ENCODE assay signal across 26 cellular contexts in the genomic region with DNA sequence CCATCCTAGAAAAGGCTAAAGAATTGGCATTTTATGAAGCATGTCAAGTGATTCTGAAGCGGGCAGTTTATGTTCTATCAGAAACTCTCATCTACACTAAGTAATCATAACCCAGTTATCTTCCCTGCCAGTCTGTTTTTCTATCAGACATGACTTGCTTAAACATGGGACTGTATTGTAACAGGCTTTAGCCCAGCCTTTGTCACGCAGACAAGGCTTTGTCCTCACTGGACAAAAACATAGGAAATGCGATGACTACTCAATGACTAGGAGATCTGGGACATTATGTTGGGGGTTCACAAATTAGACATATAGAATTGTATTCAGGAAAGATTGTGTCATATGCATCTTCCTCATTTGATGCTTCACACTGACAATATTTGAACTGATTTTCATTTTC.
"Had no signal": no experiment of that assay in that cellular context is flagged by ENCODE, and none has a peak within 500 bp of the region (broad histone marks: within the 10 kb centered on the region; RNA-seq: fewer than 3 reads in every experiment).

No MANE protein-coding gene starts in this region.

- H3K36me3 Mint-ChIP-seq: activated naive CD4-positive, alpha-beta T cell treated with anti-CD3 and anti-CD28 coated beads, Interleukin-2, amount 50 U/mL, for 72 hours; WTC11 had no signal

- ATAC-seq: activated CD4-positive, alpha-beta T cell treated with anti-CD3 and anti-CD28 coated beads for 36 hours; activated CD4-positive, CD25-positive, alpha-beta regulatory T cell treated with anti-CD3 and anti-CD28 coated beads, Interleukin-2, amount 50 U/mL, for 24 hours; activated CD8-positive, alpha-beta T cell treated with anti-CD3 and anti-CD28 coated beads, Interleukin-2, amount 10 ng/mL, durations not matched to agents 7 days and 5 days; activated naive CD4-positive, alpha-beta T cell treated with anti-CD3 and anti-CD28 coated beads, Interleukin-2, amount 50 U/mL, for 72 hours; activated T-cell treated with anti-CD3 and anti-CD28 coated beads, Interleukin-2, amount 50 U/mL, for 4 hours; body of pancreas had no signal

- H3K9me3 ChIP-seq: adrenal gland, body of pancreas, breast epithelium, MG63, SJCRH30, SK-N-SH had no signal

- H3K4me1 Mint-ChIP-seq: activated CD4-positive, alpha-beta T cell treated with anti-CD3 and anti-CD28 coated beads for 36 hours; activated CD4-positive, alpha-beta T cell treated with anti-CD3 and anti-CD28 coated beads, Interleukin-2, amount 10 ng/mL, durations not matched to agents 7 days and 5 days had no signal

- H3K9ac ChIP-seq: SK-N-SH had no signal

- H3K4me3 ChIP-seq: adrenal gland, body of pancreas, breast epithelium, MG63, SJCRH30 had no signal

- H3K4me2 ChIP-seq: SK-N-SH had no signal

- H3K27ac Mint-ChIP-seq: activated CD4-positive, alpha-beta T cell treated with anti-CD3 and anti-CD28 coated beads for 36 hours; activated CD4-positive, alpha-beta T cell treated with anti-CD3 and anti-CD28 coated beads, Interleukin-2, amount 10 ng/mL, durations not matched to agents 7 days and 5 days; activated CD8-positive, alpha-beta T cell treated with anti-CD3 and anti-CD28 coated beads, Interleukin-2, amount 10 ng/mL, durations not matched to agents 7 days and 5 days; activated naive CD4-positive, alpha-beta T cell treated with anti-CD3 and anti-CD28 coated beads for 36 hours; activated naive CD4-positive, alpha-beta T cell treated with anti-CD3 and anti-CD28 coated beads, Interleukin-2, amount 50 U/mL, for 72 hours; activated T-helper 1 cell treated with anti-CD3 and anti-CD28 coated beads, Interleukin-12 subunit alpha, Interleukin-12 subunit beta, Interleukin-2, Interleukin-4 antibody, amounts not matched to agents 30 ng/mL and 10 ng/mL and 1 ng/mL, durations not matched to agents 14 hours and 24 hours and 36 hours; T-helper 1 cell treated with Interleukin-12 subunit alpha and Interleukin-12 subunit beta and Interleukin-4 antibody, amounts not matched to agents 30 μg/mL and 1 μg/mL, for 36 hours; T-helper 2 cell treated with Interferon-gamma antibody and Interleukin-4, amounts not matched to agents 5 μg/mL and 100 μg/mL, for 36 hours; WTC11 had no signal

- H3K4me3 Mint-ChIP-seq: activated CD4-positive, alpha-beta T cell treated with anti-CD3 and anti-CD28 coated beads for 36 hours; activated CD4-positive, alpha-beta T cell treated with anti-CD3 and anti-CD28 coated beads, Interleukin-2, amount 10 ng/mL, durations not matched to agents 7 days and 5 days; activated CD8-positive, alpha-beta T cell treated with anti-CD3 and anti-CD28 coated beads, Interleukin-2, amount 10 ng/mL, durations not matched to agents 7 days and 5 days; activated naive CD4-positive, alpha-beta T cell treated with anti-CD3 and anti-CD28 coated beads for 36 hours; activated T-cell treated with anti-CD3 and anti-CD28 coated beads, Interleukin-2, amount 50 U/mL, for 4 hours; activated T-helper 1 cell treated with anti-CD3 and anti-CD28 coated beads, Interleukin-12 subunit alpha, Interleukin-12 subunit beta, Interleukin-2, Interleukin-4 antibody, amounts not matched to agents 30 ng/mL and 10 ng/mL and 1 ng/mL, durations not matched to agents 14 hours and 24 hours and 36 hours; T-helper 1 cell treated with Interleukin-12 subunit alpha and Interleukin-12 subunit beta and Interleukin-4 antibody, amounts not matched to agents 30 μg/mL and 1 μg/mL, for 36 hours; T-helper 2 cell treated with Interferon-gamma antibody and Interleukin-4, amounts not matched to agents 5 μg/mL and 100 μg/mL, for 36 hours; WTC11 had no signal

- H3K27me3 ChIP-seq: adrenal gland, body of pancreas, breast epithelium, MG63, SJCRH30 had no signal

- DNase-seq: activated CD4-positive, alpha-beta T cell treated with anti-CD3 and anti-CD28 coated beads, Interleukin-2, amount 10 ng/mL, durations not matched to agents 7 days and 5 days; activated CD8-positive, alpha-beta T cell treated with anti-CD3 and anti-CD28 coated beads, Interleukin-2, amount 10 ng/mL, durations not matched to agents 7 days and 5 days; activated gamma-delta T cell treated with Interleukin-2 at 50 U/mL for 16 hours; activated T-cell treated with anti-CD3 and anti-CD28 coated beads, Interleukin-2, amount 50 U/mL, for 4 hours; adrenal gland; caudate nucleus; cerebellar nuclear complex; KG1; MG63; NCI-H1048; NCI-H1436 treated with DMSO at 0.1 percent for 48 hours; NCI-H1694 treated with DMSO at 0.1 percent for 48 hours; NCI-H345; NCI-H524 treated with DMSO at 0.1 percent for 48 hours had no signal

- H3K9me3 Mint-ChIP-seq: activated CD4-positive, alpha-beta T cell treated with anti-CD3 and anti-CD28 coated beads, Interleukin-2, amount 10 ng/mL, durations not matched to agents 7 days and 5 days; activated naive CD4-positive, alpha-beta T cell treated with anti-CD3 and anti-CD28 coated beads for 36 hours; activated naive CD4-positive, alpha-beta T cell treated with anti-CD3 and anti-CD28 coated beads, Interleukin-2, amount 50 U/mL, for 72 hours; activated T-cell treated with anti-CD3 and anti-CD28 coated beads, Interleukin-2, amount 50 U/mL, for 4 hours; activated T-helper 1 cell treated with anti-CD3 and anti-CD28 coated beads, Interleukin-12 subunit alpha, Interleukin-12 subunit beta, Interleukin-2, Interleukin-4 antibody, amounts not matched to agents 30 ng/mL and 10 ng/mL and 1 ng/mL, durations not matched to agents 14 hours and 24 hours and 36 hours; T-helper 1 cell treated with Interleukin-12 subunit alpha and Interleukin-12 subunit beta and Interleukin-4 antibody, amounts not matched to agents 30 μg/mL and 1 μg/mL, for 36 hours; T-helper 2 cell treated with Interferon-gamma antibody and Interleukin-4, amounts not matched to agents 5 μg/mL and 100 μg/mL, for 36 hours; WTC11 had no signal

- H3K4me1 ChIP-seq: adrenal gland, body of pancreas, breast epithelium, SJCRH30 had no signal

- H3K27ac ChIP-seq: adrenal gland, body of pancreas, breast epithelium, SJCRH30 had no signal
